1 cellular context compared by ENCODE assay signal in genomic region chr6:2969549-2969948, GRCh38.
TF ChIP-seq lines count a peak whose summit lies in the region.

No MANE protein-coding gene starts in this region.

TF ChIP-seq in WTC11, 78 proteins besides CTCF, POLR2A, EP300 and RAD21 (continued from another document):
- no peak for TF ChIP-seq E2F1 (CRISPR knock-in tag; IDR thresholded peaks at IDR 0.05)
- no peak for TF ChIP-seq IRF2 (CRISPR knock-in tag; IDR thresholded peaks at IDR 0.05; ENCODE audit: borderline replicate concordance, low read depth)
- TF ChIP-seq STAT6 (CRISPR knock-in tag; conservative IDR thresholded peaks at IDR 0.05; ENCODE audit: low read depth) = no peak
- no peak for TF ChIP-seq TCF7 (CRISPR knock-in tag; IDR thresholded peaks at IDR 0.05; ENCODE audit: low read depth)
- no peak for TF ChIP-seq USF1 (CRISPR knock-in tag; IDR thresholded peaks at IDR 0.05)
- TF ChIP-seq ZNF138 (CRISPR knock-in tag; conservative IDR thresholded peaks at IDR 0.05) = no peak
- TF ChIP-seq NR1H2 (CRISPR knock-in tag; IDR thresholded peaks at IDR 0.05) = no peak
- no peak for TF ChIP-seq MAX (CRISPR knock-in tag; IDR thresholded peaks at IDR 0.05)
- no peak for TF ChIP-seq TP53 (CRISPR knock-in tag; IDR thresholded peaks at IDR 0.05)
